Comparison of ENCODE assay signal across 8 cellular contexts in genomic region chr19:57746580-57747471, GRCh38. TPM values are rescaled to one million over a fixed set of nuclear protein-coding genes. Genes with fewer than 3 reads are reported as not detected.
A peak's percentile ranks its signal among the peaks of the same experiment; 100 is the strongest.
DNase-seq lines count a peak whose midpoint lies in the region; ATAC-seq and TF ChIP-seq lines count a peak whose summit lies in the region.

TSS of gene ZNF776 (plus strand) at chr19:57746815. CDS start at chr19:57747059, 244 bp downstream.

- H3K27me3 ChIP-seq in vagina = no peaks in the 10 kb centered on the region

- in situ Hi-C loops in astrocyte of the cerebellum (cut with HindIII; ENCODE audit: low sequenced_read_pairs) = no loop called here

- peak; percentile 98 for ATAC-seq in GM18502 (IDR thresholded peaks at IDR 0.05; ENCODE audit: poor library complexity, unreplicated experiment)
- ATAC-seq in HG02885 (IDR thresholded peaks at IDR 0.05; ENCODE audit: poor library complexity, unreplicated experiment) = peak; percentile 98
- ATAC-seq in T-helper 17 cell = peak; percentile 98

- peaks cover 13% of the 10 kb centered on the region for H3K36me3 Mint-ChIP-seq in T-helper 17 cell (ENCODE audit: low read depth)

- no peaks in the 10 kb centered on the region for H3K27me3 Mint-ChIP-seq in T-helper 17 cell

- TF ChIP-seq POLR2A in vagina (IDR thresholded peaks at IDR 0.05) = no peak

- H3K27ac ChIP-seq in vagina = peak within 1 kb of the TSS; percentile 76

- DNase-seq in NCI-H1694 (lab: John Stamatoyannopoulos, UW) (peak; percentile 88), T-helper 17 cell (peak; percentile 46 to 63 (median 61)), astrocyte of the cerebellum (ENCODE audit: low read depth) (peak; percentile 88), hepatic stellate cell (ENCODE audit: low spot score) (peak; percentile 93), putamen (ENCODE audit: low spot score) (peak; percentile 94), vagina (ENCODE audit: extremely low spot score in 2 of 2) (no peak)

- peaks cover 7% of the 10 kb centered on the region for H3K4me1 Mint-ChIP-seq in T-helper 17 cell

- peaks cover 0 to 42% of the 10 kb centered on the region in 2 donors for H3K36me3 ChIP-seq in vagina

- no peak for TF ChIP-seq CTCF in astrocyte of the cerebellum (IDR thresholded peaks at IDR 0.05; ENCODE audit: low read depth, low read length, missing control alignments)
- TF ChIP-seq CTCF in vagina (IDR thresholded peaks at IDR 0.05) = no peak

- intact Hi-C loops in vagina (cut with DNase I) = no loop called here

- H3K27ac Mint-ChIP-seq in T-helper 17 cell = peak within 1 kb of the TSS; percentile 99

- H3K9me3 ChIP-seq in T-helper 17 cell (ENCODE audit: control insufficient read depth, low read length, poor library complexity, severe bottlenecking) (peaks cover 28% of the 10 kb centered on the region), vagina (peaks cover 42% of the 10 kb centered on the region)

- H3K4me3 Mint-ChIP-seq in T-helper 17 cell = peak within 1 kb of the TSS; percentile 96

- H3K4me3 ChIP-seq in astrocyte of the cerebellum (ENCODE audit: low read depth, low read length) (peak within 1 kb of the TSS; percentile 96), vagina (peak within 1 kb of the TSS; percentile 58 to 91)

- peaks cover 12% of the 10 kb centered on the region for H3K4me1 ChIP-seq in vagina

RNA-seq across cellular contexts. Expression of gene ZNF776, which starts in this region (rescaled TPM):
- total RNA-seq in T-helper 17 cell (10 to 100 TPM; 12.4 to 13.6 TPM), vagina (6.9 TPM)

Comparison
In these comparisons a context has a peak if more than half of its experiments do, and no peak if none do; other contexts are left out.
1. DNase-seq: peak in NCI-H1694 (single experiment), T-helper 17 cell (3 of 3), astrocyte of the cerebellum (single experiment), hepatic stellate cell (single experiment) and putamen (single experiment); none in vagina (0 of 2).
2. Peak in every context shown above with its lines, with median percentiles within 50 percentile points of each other: ATAC-seq.